ENCODE assay signal across 10 cellular contexts in genomic region chr4:153519677-153520076, GRCh38. TPM values are rescaled to one million over a fixed set of nuclear protein-coding genes. Genes with fewer than 3 reads are reported as not detected.
A peak's percentile ranks its signal among the peaks of the same experiment; 100 is the strongest.
DNase-seq lines count a peak whose midpoint lies in the region; ATAC-seq and TF ChIP-seq lines count a peak whose summit lies in the region.
"Had no signal": no experiment of that assay in that cellular context is flagged by ENCODE, and none has a peak within 500 bp of the region (broad histone marks: within the 10 kb centered on the region; RNA-seq: fewer than 3 reads in every experiment).

No MANE protein-coding gene starts in this region.

- no peak for TF ChIP-seq POLR2A in spleen (IDR thresholded peaks at IDR 0.05)
- TF ChIP-seq POLR2A in vagina (IDR thresholded peaks at IDR 0.05): no peak

- H3K9me3 ChIP-seq in spleen (no peaks in the 10 kb centered on the region), vagina (no peaks in the 10 kb centered on the region)

- peaks cover 12% of the 10 kb centered on the region for H3K36me3 Mint-ChIP-seq in activated CD8-positive, alpha-beta memory T cell treated with anti-CD3 and anti-CD28 coated beads, Interleukin-2, amount 10 ng/mL, durations not matched to agents 7 days and 5 days

- H3K27ac ChIP-seq in coronary artery (peak overlapping the region; percentile 52 to 75), spleen (peak overlapping the region in 7 of 8 donors; percentile 28 to 86 (median 69)), vagina (no peak overlapping the region)
- H3K27ac ChIP-seq: SK-N-MC had no signal

- no peak overlapping the region for H3K4me3 ChIP-seq in coronary artery
- H3K4me3 ChIP-seq in spleen: no peak overlapping the region
- no peak overlapping the region for H3K4me3 ChIP-seq in vagina
- H3K4me3 ChIP-seq: SK-N-MC had no signal

- intact Hi-C loops in spleen (cut with DNase I; ENCODE audit: low total_unique reads) (loop anchor here (10.0 kb wide), 1 partner anchor 85 kb away; no protein-coding TSS in a partner anchor), vagina (cut with DNase I) (no loop called here)

- peak overlapping the region; percentile 67 for H3K4me3 Mint-ChIP-seq in activated CD8-positive, alpha-beta memory T cell treated with anti-CD3 and anti-CD28 coated beads, Interleukin-2, amount 10 ng/mL, durations not matched to agents 7 days and 5 days

- 13 to 40% (median 20%) methylated on average over 1 of the region's 1 CpG for WGBS in spleen, 5 donors

- peaks cover 0 to 24% (median 4%) of the 10 kb centered on the region in 6 donors for H3K36me3 ChIP-seq in spleen
- H3K36me3 ChIP-seq in vagina: no peaks in the 10 kb centered on the region

- H3K4me1 ChIP-seq in spleen (peaks cover 63 to 100% (median 88%) of the 10 kb centered on the region in 6 donors), vagina (peaks cover 19% of the 10 kb centered on the region)

- peak overlapping the region; percentile 86 for H3K27ac Mint-ChIP-seq in activated CD8-positive, alpha-beta memory T cell treated with anti-CD3 and anti-CD28 coated beads, Interleukin-2, amount 10 ng/mL, durations not matched to agents 7 days and 5 days

- no peaks in the 10 kb centered on the region for H3K27me3 Mint-ChIP-seq in activated CD8-positive, alpha-beta memory T cell treated with anti-CD3 and anti-CD28 coated beads, Interleukin-2, amount 10 ng/mL, durations not matched to agents 7 days and 5 days

- CTCF ChIA-PET in activated CD8-positive, alpha-beta memory T cell treated with anti-CD3 and anti-CD28 coated beads, Interleukin-2, amount 10 ng/mL, durations not matched to agents 7 days and 5 days (lab: Charles Lee): interaction anchor here (0.7 to 1.7 kb wide), 4 partner anchors 12 to 54 kb away, joined by 3 to 7 read pairs (median 4); no protein-coding TSS in a partner anchor

- ATAC-seq in activated CD8-positive, alpha-beta memory T cell treated with anti-CD3 and anti-CD28 coated beads, Interleukin-2, amount 10 ng/mL, durations not matched to agents 7 days and 5 days: no peak

- H3K9me3 Mint-ChIP-seq in activated CD8-positive, alpha-beta memory T cell treated with anti-CD3 and anti-CD28 coated beads, Interleukin-2, amount 10 ng/mL, durations not matched to agents 7 days and 5 days (ENCODE audit: low read depth): no peaks in the 10 kb centered on the region

- no peak for TF ChIP-seq CTCF in coronary artery (IDR thresholded peaks at IDR 0.05)
- no peak for TF ChIP-seq CTCF in spleen (IDR thresholded peaks at IDR 0.05 in 8 of 11, conservative IDR thresholded peaks at IDR 0.05 in 3 of 11)
- TF ChIP-seq CTCF in vagina (IDR thresholded peaks at IDR 0.05): no peak

- H3K4me1 Mint-ChIP-seq in activated CD8-positive, alpha-beta memory T cell treated with anti-CD3 and anti-CD28 coated beads, Interleukin-2, amount 10 ng/mL, durations not matched to agents 7 days and 5 days: peaks cover 71% of the 10 kb centered on the region

- H3K27me3 ChIP-seq in spleen (replicated peaks in 1 of 7): no peaks in the 10 kb centered on the region
- H3K27me3 ChIP-seq in vagina: no peaks in the 10 kb centered on the region

- no peak for DNase-seq in activated CD8-positive, alpha-beta memory T cell treated with anti-CD3 and anti-CD28 coated beads, Interleukin-2, amount 10 ng/mL, durations not matched to agents 7 days and 5 days
- DNase-seq in activated CD8-positive, alpha-beta memory T cell treated with anti-CD3 and anti-CD28 coated beads for 24 hours: no peak
- DNase-seq in OCI-M1 (lab: John Stamatoyannopoulos, UW) (peak; percentile 90), coronary artery (ENCODE audit: low spot score) (no peak), spleen (no peak), NCI-H2107 treated with DMSO at 0.1 percent for 48 hours (lab: John Stamatoyannopoulos, UW; ENCODE audit: unreplicated experiment) (no peak), vagina (ENCODE audit: extremely low spot score in 2 of 2) (no peak)
- DNase-seq in stimulated activated CD8-positive, alpha-beta memory T cell treated with anti-CD3 and anti-CD28 coated beads, Interleukin-4, amount 100 ng/mL, for 48 hours: no peak
- DNase-seq: NCI-H1417 had no signal

RNA-seq across cellular contexts. Expression of gene TMEM131L, which starts 53.5 kb away (rescaled TPM):
- total RNA-seq in activated CD8-positive, alpha-beta memory T cell treated with anti-CD3 and anti-CD28 coated beads, Interleukin-2, amount 10 ng/mL, durations not matched to agents 7 days and 5 days: 10 to 100 TPM; 29.2 to 34.0 TPM
- total RNA-seq in spleen: 100 to 1,000 TPM in 1 of 7 donors, 10 to 100 TPM in 6; 73.5 to 105 (median 83.1) TPM
- polyA plus RNA-seq in spleen: 10 to 100 TPM; 20.9 to 23.1 (median 21.5) TPM
- total RNA-seq in vagina: 17.7 TPM
